Comparison of ENCODE assay signal across 8 cellular contexts in genomic region chr1:777480-778180, GRCh38.
DNase-seq lines count a peak whose midpoint lies in the region; ATAC-seq and TF ChIP-seq lines count a peak whose summit lies in the region.
"Not testable (repeated sequence)": the region's sequence is repeated elsewhere in the genome, so short reads cannot be mapped to it uniquely, and the experiment has no call there.

No MANE protein-coding gene starts in this region.

- not testable (repeated sequence) for DNase-seq in AG09309 (ENCODE audit: low read depth); RWPE2 (ENCODE audit: low spot score); activated naive CD4-positive, alpha-beta T cell treated with anti-CD3 and anti-CD28 coated beads for 36 hours; hepatocyte (ENCODE audit: low spot score); neural crest cell (ENCODE audit: low read depth, low spot score)

- not testable (repeated sequence) for H3K9me3 Mint-ChIP-seq in activated naive CD4-positive, alpha-beta T cell treated with anti-CD3 and anti-CD28 coated beads for 36 hours; neural crest cell; stimulated activated naive CD8-positive, alpha-beta T cell treated with anti-CD3 and anti-CD28 coated beads, Interleukin-15, Interleukin-2, amounts not matched to agents 100 ng/mL and 50 ng/mL, for 24 hours

- not testable (repeated sequence) for H3K36me3 ChIP-seq in HEK293 (ENCODE audit: control insufficient read depth in 2 of 2, insufficient read depth in 1 of 2, low read length in 2 of 2); RWPE2 (ENCODE audit: low read depth); ectodermal cell (ENCODE audit: control insufficient read depth, insufficient read depth, low read length); hepatocyte (replicated peaks; ENCODE audit: insufficient read depth, low read depth)

- H3K4me3 Mint-ChIP-seq in activated naive CD4-positive, alpha-beta T cell treated with anti-CD3 and anti-CD28 coated beads for 36 hours = peak overlapping the region; percentile 98
- H3K4me3 Mint-ChIP-seq in neural crest cell = peak overlapping the region; percentile 100
- peak overlapping the region; percentile 94 for H3K4me3 Mint-ChIP-seq in stimulated activated naive CD8-positive, alpha-beta T cell treated with anti-CD3 and anti-CD28 coated beads, Interleukin-15, Interleukin-2, amounts not matched to agents 100 ng/mL and 50 ng/mL, for 24 hours

- not testable (repeated sequence) for H3K36me3 Mint-ChIP-seq in activated naive CD4-positive, alpha-beta T cell treated with anti-CD3 and anti-CD28 coated beads for 36 hours (ENCODE audit: low read depth); neural crest cell (ENCODE audit: low read depth); stimulated activated naive CD8-positive, alpha-beta T cell treated with anti-CD3 and anti-CD28 coated beads, Interleukin-15, Interleukin-2, amounts not matched to agents 100 ng/mL and 50 ng/mL, for 24 hours (ENCODE audit: low read depth)

- not testable (repeated sequence) for H3K9me2 ChIP-seq in hepatocyte (replicated peaks; ENCODE audit: insufficient read depth)

- peak overlapping the region; percentile 98 for H3K27ac Mint-ChIP-seq in activated naive CD4-positive, alpha-beta T cell treated with anti-CD3 and anti-CD28 coated beads for 36 hours
- not testable (repeated sequence) for H3K27ac Mint-ChIP-seq in neural crest cell (ENCODE audit: unreplicated experiment); stimulated activated naive CD8-positive, alpha-beta T cell treated with anti-CD3 and anti-CD28 coated beads, Interleukin-15, Interleukin-2, amounts not matched to agents 100 ng/mL and 50 ng/mL, for 24 hours

- intact Hi-C loops in activated naive CD4-positive, alpha-beta T cell treated with anti-CD3 and anti-CD28 coated beads for 36 hours (cut with micrococcal nuclease) = not testable (repeated sequence)

- not testable (repeated sequence) for H3K4me1 ChIP-seq in HEK293 (ENCODE audit: control insufficient read depth, insufficient read depth, low read length); RWPE2 (ENCODE audit: insufficient read depth, poor library complexity, severe bottlenecking); ectodermal cell (ENCODE audit: control insufficient read depth, insufficient read depth, low read length); hepatocyte (ENCODE audit: insufficient read depth)

- not testable (repeated sequence) for H3K27me3 ChIP-seq in RWPE2 (ENCODE audit: insufficient read depth, poor library complexity, severe bottlenecking); ectodermal cell (ENCODE audit: control insufficient read depth, insufficient read depth, low read length, poor library complexity, severe bottlenecking); hepatocyte

- not testable (repeated sequence) for H3K4me1 Mint-ChIP-seq in activated naive CD4-positive, alpha-beta T cell treated with anti-CD3 and anti-CD28 coated beads for 36 hours (ENCODE audit: low read depth); stimulated activated naive CD8-positive, alpha-beta T cell treated with anti-CD3 and anti-CD28 coated beads, Interleukin-15, Interleukin-2, amounts not matched to agents 100 ng/mL and 50 ng/mL, for 24 hours (ENCODE audit: low read depth)
- peaks cover 10% of the 10 kb centered on the region for H3K4me1 Mint-ChIP-seq in neural crest cell

- POLR2A ChIA-PET in HEK293 (lab: Yijun Ruan, JAX) = interaction anchor here (1.1 to 1.3 kb wide), 2 partner anchors 128 to 189 kb away, joined by 3 read pairs; no protein-coding TSS in a partner anchor

- H3K27me3 Mint-ChIP-seq in activated naive CD4-positive, alpha-beta T cell treated with anti-CD3 and anti-CD28 coated beads for 36 hours (ENCODE audit: low read depth); neural crest cell (ENCODE audit: low read depth); stimulated activated naive CD8-positive, alpha-beta T cell treated with anti-CD3 and anti-CD28 coated beads, Interleukin-15, Interleukin-2, amounts not matched to agents 100 ng/mL and 50 ng/mL, for 24 hours: not testable (repeated sequence)

- H4K20me1 ChIP-seq in hepatocyte (ENCODE audit: insufficient read depth, poor library complexity, severe bottlenecking) = not testable (repeated sequence)

- TF ChIP-seq CTCF in AG09309 (IDR thresholded peaks at IDR 0.05; ENCODE audit: control insufficient read depth, insufficient read depth, low read depth, low read length, missing control alignments); HEK293 (tag by site-specific recombination; IDR thresholded peaks at IDR 0.05); RWPE2 (IDR thresholded peaks at IDR 0.05; ENCODE audit: poor library complexity, severe bottlenecking); hepatocyte (IDR thresholded peaks at IDR 0.05; ENCODE audit: poor library complexity); neural crest cell (conservative IDR thresholded peaks at IDR 0.05): not testable (repeated sequence)

- peak overlapping the region; percentile 79 for H3K4me2 ChIP-seq in hepatocyte

- ATAC-seq in RWPE2 (ENCODE audit: low read depth) = not testable (repeated sequence)

- CTCF ChIA-PET in HEK293 (lab: Yijun Ruan, JAX) = interaction anchor here (0.6 kb wide), 1 partner anchor 182 kb away, joined by 3 read pairs; no protein-coding TSS in a partner anchor
- CTCF ChIA-PET in activated naive CD4-positive, alpha-beta T cell treated with anti-CD3 and anti-CD28 coated beads for 36 hours (lab: Charles Lee) = not testable (repeated sequence)

- H2AFZ ChIP-seq in hepatocyte = not testable (repeated sequence)

- 90 to 94% methylated on average over 19 to 20 of the region's 23 CpGs for WGBS in ectodermal cell, 2 experiments
- WGBS in hepatocyte (ENCODE audit: low lambda C conversion rate, missing lambda C conversion rate) = 95% methylated on average over 23 of the region's 23 CpGs

- H3K4me3 ChIP-seq in AG09309 (ENCODE audit: control insufficient read depth, low read depth, low read length) (peak overlapping the region; percentile 70), HEK293 (ENCODE audit: low read depth, low read length) (peak overlapping the region; percentile 27), RWPE2 (ENCODE audit: severe bottlenecking) (peak overlapping the region; percentile 74), ectodermal cell (ENCODE audit: insufficient read depth, low read depth, low read length) (peak overlapping the region; percentile 58), hepatocyte (peak overlapping the region; percentile 17)

- H3K9me3 ChIP-seq in HEK293 (ENCODE audit: control insufficient read depth, insufficient read depth, low read depth, low read length); RWPE2 (ENCODE audit: severe bottlenecking); ectodermal cell (ENCODE audit: control insufficient read depth, low read length); hepatocyte (ENCODE audit: low read depth): not testable (repeated sequence)

- not testable (repeated sequence) for H3K27ac ChIP-seq in HEK293 (ENCODE audit: extremely low read depth, low read depth, low read length); ectodermal cell (ENCODE audit: insufficient read depth, low read depth, low read length, poor library complexity, severe bottlenecking)
- H3K27ac ChIP-seq in RWPE2 (ENCODE audit: poor library complexity, severe bottlenecking) = peak overlapping the region; percentile 57
- peak overlapping the region; percentile 94 for H3K27ac ChIP-seq in hepatocyte

- H3K79me2 ChIP-seq in hepatocyte = not testable (repeated sequence)

Comparison
In these comparisons a context has a peak if more than half of its experiments do, and no peak if none do; other contexts are left out.
1. H3K4me3 ChIP-seq: peak in every context shown above with its lines; median percentile 74 in RWPE2; 70 in AG09309; 58 in ectodermal cell; 27 in HEK293; 17 in hepatocyte.